Comparison of ENCODE assay signal across 23 cellular contexts in genomic region chr4:105613326-105613725, GRCh38.
A peak's percentile ranks its signal among the peaks of the same experiment; 100 is the strongest.
DNase-seq lines count a peak whose midpoint lies in the region; ATAC-seq and TF ChIP-seq lines count a peak whose summit lies in the region.
"Had no signal": no experiment of that assay in that cellular context is flagged by ENCODE, and none has a peak within 500 bp of the region (broad histone marks: within the 10 kb centered on the region; RNA-seq: fewer than 3 reads in every experiment).

No MANE protein-coding gene starts in this region.

- peaks cover 26% of the 10 kb centered on the region for H3K27me3 Mint-ChIP-seq in osteocyte (ENCODE audit: unreplicated experiment)

- no peaks in the 10 kb centered on the region for H3K36me3 Mint-ChIP-seq in osteocyte (ENCODE audit: unreplicated experiment)

- H3K27me3 ChIP-seq in PC-9 (ENCODE audit: insufficient read depth, low read depth), result no peaks in the 10 kb centered on the region
- H3K27me3 ChIP-seq in osteoblast (ENCODE audit: insufficient read depth, low read length), result no peaks in the 10 kb centered on the region
- H3K27me3 ChIP-seq: BLaER1 treated with 17β-estradiol and CSF1 and Interleukin-3, amounts not matched to agents 10 nM and 100 nM; colonic mucosa; Peyer's patch; spleen; uterus had no signal

- H3K79me2 ChIP-seq in PC-9 (ENCODE audit: low read depth) (no peaks in the 10 kb centered on the region), osteoblast (ENCODE audit: insufficient read depth, low read length) (no peaks in the 10 kb centered on the region)
- H3K79me2 ChIP-seq: parathyroid adenoma had no signal

- H2AFZ ChIP-seq in PC-9 (no peak overlapping the region), osteoblast (ENCODE audit: low read length) (peak overlapping the region; percentile 5)
- H2AFZ ChIP-seq: parathyroid adenoma had no signal

- no peak overlapping the region for H3K27ac Mint-ChIP-seq in osteocyte (ENCODE audit: unreplicated experiment)
- H3K27ac Mint-ChIP-seq: activated T-helper 2 cell treated with anti-CD3 and anti-CD28 coated beads, Interferon-gamma antibody, Interleukin-2, Interleukin-4, amounts not matched to agents 10 μg/mL and 5 μg/mL and 100 μg/mL, durations not matched to agents 14 hours and 24 hours and 36 hours had no signal

- H4K20me1 ChIP-seq in PC-9 (ENCODE audit: insufficient read depth) (no peaks in the 10 kb centered on the region), osteoblast (ENCODE audit: insufficient read depth, low read length) (no peaks in the 10 kb centered on the region)
- H4K20me1 ChIP-seq: BLaER1 treated with 17β-estradiol and CSF1 and Interleukin-3, amounts not matched to agents 10 nM and 100 nM had no signal

- POLR2A ChIA-PET in PC-9 (lab: Charles Lee; ENCODE audit: unreplicated experiment), result no interaction called here

- peaks cover 4% of the 10 kb centered on the region for H3K9me3 Mint-ChIP-seq in osteocyte (ENCODE audit: unreplicated experiment)
- H3K9me3 Mint-ChIP-seq: activated T-helper 2 cell treated with anti-CD3 and anti-CD28 coated beads, Interferon-gamma antibody, Interleukin-2, Interleukin-4, amounts not matched to agents 10 μg/mL and 5 μg/mL and 100 μg/mL, durations not matched to agents 14 hours and 24 hours and 36 hours had no signal

- DNase-seq in HT-29 (ENCODE audit: low spot score) (peak; percentile 69), NCI-H1694 treated with DMSO at 0.1 percent for 48 hours (lab: John Stamatoyannopoulos, UW) (peak; percentile 53), PC-9 (peak; percentile 56 to 84), osteoblast (ENCODE audit: insufficient read length, low spot score, missing footprints) (no peak), MV-4-11 (lab: John Stamatoyannopoulos, UW) (no peak), osteocyte (ENCODE audit: extremely low spot score, unreplicated experiment) (no peak), superior temporal gyrus (ENCODE audit: extremely low spot score) (no peak)
- DNase-seq: anterior cingulate cortex; colonic mucosa; EL; erythroblast; HCEC 1CT; left colon; NCI-H226; Peyer's patch; spleen; stimulated activated naive CD8-positive, alpha-beta T cell treated with anti-CD3 and anti-CD28 coated beads, Interleukin-15, Interleukin-2, amounts not matched to agents 100 U/mL and 50 U/mL, for 24 hours; uterus had no signal

- H3K36me3 ChIP-seq in PC-9 (ENCODE audit: low read depth), result no peaks in the 10 kb centered on the region
- no peaks in the 10 kb centered on the region for H3K36me3 ChIP-seq in osteoblast (ENCODE audit: insufficient read depth, low read length)
- H3K36me3 ChIP-seq: BLaER1 treated with 17β-estradiol and CSF1 and Interleukin-3, amounts not matched to agents 10 nM and 100 nM; colonic mucosa; Peyer's patch; spleen; uterus had no signal

- no peak overlapping the region; the same call in 1 of the 2 replicates for H3K4me2 ChIP-seq in PC-9
- H3K4me2 ChIP-seq in osteoblast (ENCODE audit: insufficient read depth, low read length), result no peak overlapping the region
- H3K4me2 ChIP-seq: BLaER1 treated with 17β-estradiol and CSF1 and Interleukin-3, amounts not matched to agents 10 nM and 100 nM had no signal

- no peak for ATAC-seq in HG03045 (IDR thresholded peaks at IDR 0.05; ENCODE audit: unreplicated experiment)
- ATAC-seq: K562; left colon; stimulated activated naive CD8-positive, alpha-beta T cell treated with anti-CD3 and anti-CD28 coated beads, Interleukin-15, Interleukin-2, amounts not matched to agents 100 U/mL and 50 U/mL, for 24 hours had no signal

- no TSS peak for BruUV-seq in PC-9 (replicated peaks; lab: Mats Ljungman, UMichigan)

- H3K9me2 ChIP-seq in PC-9 (ENCODE audit: insufficient read depth), result no peaks in the 10 kb centered on the region

- no peak overlapping the region for H3K4me3 Mint-ChIP-seq in osteocyte (ENCODE audit: unreplicated experiment)

- peak overlapping the region; percentile 37 for H3K27ac ChIP-seq in PC-9
- H3K27ac ChIP-seq in osteoblast (ENCODE audit: low read depth, low read length), result no peak overlapping the region
- H3K27ac ChIP-seq: BLaER1 treated with 17β-estradiol and CSF1 and Interleukin-3, amounts not matched to agents 10 nM and 100 nM; colonic mucosa; parathyroid adenoma; Peyer's patch; spleen; uterus had no signal

- H3K4me3 ChIP-seq in PC-9, result no peak overlapping the region
- H3K4me3 ChIP-seq in osteoblast (ENCODE audit: insufficient read depth, low read length), result no peak overlapping the region
- H3K4me3 ChIP-seq: BLaER1 treated with 17β-estradiol and CSF1 and Interleukin-3, amounts not matched to agents 10 nM and 100 nM; colonic mucosa; K562; Peyer's patch; spleen; uterus had no signal

- intact Hi-C loops in PC-9 (cut with micrococcal nuclease; ENCODE audit: unreplicated experiment), result no loop called here

- no peaks in the 10 kb centered on the region for H3K4me1 Mint-ChIP-seq in osteocyte (ENCODE audit: unreplicated experiment)

- CTCF ChIA-PET in PC-9 (lab: Charles Lee), result no interaction called here

- peaks cover 7% of the 10 kb centered on the region for H3F3A ChIP-seq in PC-9 (ENCODE audit: insufficient read depth, low read depth)

- H3K9me3 ChIP-seq in PC-9 (ENCODE audit: insufficient read depth, low read depth) (no peaks in the 10 kb centered on the region; the same call in 1 of the 2 replicates), osteoblast (ENCODE audit: low read depth, low read length) (no peaks in the 10 kb centered on the region)
- H3K9me3 ChIP-seq: colonic mucosa, Peyer's patch, uterus had no signal

- peaks cover 14% of the 10 kb centered on the region for H3K4me1 ChIP-seq in PC-9 (replicated peaks; ENCODE audit: insufficient read depth)
- H3K4me1 ChIP-seq in osteoblast (ENCODE audit: insufficient read depth, low read length), result no peaks in the 10 kb centered on the region
- H3K4me1 ChIP-seq: BLaER1 treated with 17β-estradiol and CSF1 and Interleukin-3, amounts not matched to agents 10 nM and 100 nM; colonic mucosa; parathyroid adenoma; Peyer's patch; spleen; uterus had no signal

- TF ChIP-seq CTCF in PC-9 (conservative IDR thresholded peaks at IDR 0.05), result no peak
- TF ChIP-seq CTCF in osteoblast (IDR thresholded peaks at IDR 0.05; ENCODE audit: extremely low read depth, low read depth, low read length), result no peak
- TF ChIP-seq CTCF in osteocyte (IDR thresholded peaks at IDR 0.05), result no peak

Comparison
In these comparisons a context has a peak if more than half of its experiments do, and no peak if none do; other contexts are left out.
1. DNase-seq: peak in HT-29 (single experiment), NCI-H1694 treated with DMSO at 0.1 percent for 48 hours (single experiment) and PC-9 (2 of 2); none in osteoblast (single experiment), MV-4-11 (single experiment), osteocyte (single experiment) and superior temporal gyrus (single experiment).